10 cellular contexts compared by ENCODE assay signal in genomic region chr2:36371070-36371962, GRCh38. TPM values are rescaled to one million over a fixed set of nuclear protein-coding genes. Genes with fewer than 3 reads are reported as not detected.
A peak's percentile ranks its signal among the peaks of the same experiment; 100 is the strongest.
DNase-seq lines count a peak whose midpoint lies in the region; ATAC-seq and TF ChIP-seq lines count a peak whose summit lies in the region.
"Had no signal": no experiment of that assay in that cellular context is flagged by ENCODE, and none has a peak within 500 bp of the region (broad histone marks: within the 10 kb centered on the region; RNA-seq: fewer than 3 reads in every experiment).

No MANE protein-coding gene starts in this region.

- peaks cover 100% of the 10 kb centered on the region for H3K4me1 ChIP-seq in HUES48 (ENCODE audit: control insufficient read depth, insufficient read depth, low read length)
- H3K4me1 ChIP-seq in thoracic aorta (ENCODE audit: control insufficient read depth in 1 of 2, low read depth in 2 of 2), result peaks cover 74 to 100% of the 10 kb centered on the region in 2 donors

- intact Hi-C loops in left colon (cut with DNase I, micrococcal nuclease), result no loop called here

- no peaks in the 10 kb centered on the region for H3K36me3 ChIP-seq in HUES48 (ENCODE audit: control insufficient read depth, insufficient read depth, low read length)
- H3K36me3 ChIP-seq in thoracic aorta, result no peaks in the 10 kb centered on the region

- H3K9me3 ChIP-seq in HUES48 (ENCODE audit: control insufficient read depth, insufficient read depth, low read length), result no peaks in the 10 kb centered on the region
- no peaks in the 10 kb centered on the region for H3K9me3 ChIP-seq in thoracic aorta

- DNase-seq in astrocyte of the spinal cord (ENCODE audit: low read depth, low spot score), result peak; percentile 43
- DNase-seq in left colon, result no peak
- DNase-seq in thoracic aorta (ENCODE audit: low spot score), result no peak
- DNase-seq in NK-92 treated with Interleukin-12 subunit alpha and Interleukin-12 subunit beta, amount 100 ng/mL, for 24 hours (lab: John Stamatoyannopoulos, UW), result no peak
- DNase-seq in NCI-H2107 treated with DMSO at 0.1 percent for 48 hours (lab: John Stamatoyannopoulos, UW; ENCODE audit: unreplicated experiment), result no peak
- no peak for DNase-seq in activated naive CD4-positive, alpha-beta T cell treated with Interleukin-2 at 50 U/mL for 16 hours
- DNase-seq in stimulated activated naive CD4-positive, alpha-beta T cell treated with Interleukin-2 at 50 U/mL for 16 hours (lab: John Stamatoyannopoulos, UW), result no peak
- DNase-seq: activated CD4-positive, alpha-beta T cell treated with anti-CD3 and anti-CD28 coated beads for 48 hours had no signal

- H3K4me3 ChIP-seq in HUES48 (ENCODE audit: low read depth, low read length) (peak overlapping the region; percentile 8; the same call in 1 of the 2 replicates), astrocyte of the spinal cord (ENCODE audit: low read depth, low read length) (no peak overlapping the region), thoracic aorta (peak overlapping the region; percentile 22)
- H3K4me3 ChIP-seq: skin epidermis had no signal

- in situ Hi-C loops in astrocyte of the spinal cord (cut with HindIII; ENCODE audit: low sequenced_read_pairs), result no loop called here

- no peaks in the 10 kb centered on the region for H3K27me3 ChIP-seq in HUES48 (ENCODE audit: control insufficient read depth, insufficient read depth, low read length)
- H3K27me3 ChIP-seq in thoracic aorta (replicated peaks; ENCODE audit: insufficient read depth), result no peaks in the 10 kb centered on the region

- peak overlapping the region; percentile 67 for H3K27ac ChIP-seq in HUES48 (ENCODE audit: low read depth, low read length)
- peak overlapping the region; percentile 49 to 51 for H3K27ac ChIP-seq in thoracic aorta

- no peak overlapping the region for H3K9ac ChIP-seq in HUES48 (ENCODE audit: low read depth, low read length)

- no peak for TF ChIP-seq CTCF in astrocyte of the spinal cord (IDR thresholded peaks at IDR 0.05; ENCODE audit: low read depth, low read length)
- no peak for TF ChIP-seq CTCF in thoracic aorta (IDR thresholded peaks at IDR 0.05)

- peak; percentile 18 for ATAC-seq in left colon
- ATAC-seq in thoracic aorta (ENCODE audit: insufficient number of reproducible peaks, low FRiP score, low read depth), result peak; percentile 24

RNA-seq across cellular contexts. Expression of gene CRIM1, which starts 15.7 kb away (rescaled TPM):
- total RNA-seq in left colon, result 100 to 1,000 TPM in 1 of 2 donors, 10 to 100 TPM in 1; 67.7 to 105 TPM
- total RNA-seq in thoracic aorta, result 100 to 1,000 TPM; 217 to 465 TPM
